In genomic region chr3:57680046-57680445, GRCh38 we compare ENCODE assay signal across 1 cellular context.
TF ChIP-seq lines count a peak whose summit lies in the region.

No MANE protein-coding gene starts in this region.

TF ChIP-seq in IMR-90, 13 proteins besides CTCF, POLR2A, EP300 and RAD21:
- no peak for TF ChIP-seq MXI1 (IDR thresholded peaks at IDR 0.05; ENCODE audit: borderline replicate concordance, low read depth, low read length)
- no peak for TF ChIP-seq RCOR1 (IDR thresholded peaks at IDR 0.05; ENCODE audit: insufficient replicate concordance, low read length)
- no peak for TF ChIP-seq NFE2L2 (IDR thresholded peaks at IDR 0.05; ENCODE audit: low read depth, low read length)
- peak; percentile 76 for TF ChIP-seq CEBPB (IDR thresholded peaks at IDR 0.05; ENCODE audit: low read depth, low read length)
